In genomic region chr9:91174772-91175171, GRCh38 we compare ENCODE assay signal across 13 cellular contexts.
A peak's percentile ranks its signal among the peaks of the same experiment; 100 is the strongest.
DNase-seq lines count a peak whose midpoint lies in the region; ATAC-seq and TF ChIP-seq lines count a peak whose summit lies in the region.
"Had no signal": no experiment of that assay in that cellular context is flagged by ENCODE, and none has a peak within 500 bp of the region (broad histone marks: within the 10 kb centered on the region; RNA-seq: fewer than 3 reads in every experiment).

No MANE protein-coding gene starts in this region.

- no peak overlapping the region for H3K27ac ChIP-seq in colonic mucosa

- TF ChIP-seq CTCF in colonic mucosa (IDR thresholded peaks at IDR 0.05) = no peak

- no peaks in the 10 kb centered on the region for H3K36me3 ChIP-seq in colonic mucosa
- H3K36me3 ChIP-seq: left lung had no signal

- no peaks in the 10 kb centered on the region for H3K27me3 ChIP-seq in colonic mucosa
- H3K27me3 ChIP-seq: left lung had no signal

- intact Hi-C loops in activated CD4-positive, alpha-beta memory T cell treated with anti-CD3 and anti-CD28 coated beads for 36 hours (cut with micrococcal nuclease) = no loop called here
- intact Hi-C loops in colonic mucosa (cut with DNase I) = no loop called here

- peaks cover 30% of the 10 kb centered on the region for H3K9me3 Mint-ChIP-seq in activated CD4-positive, alpha-beta memory T cell treated with anti-CD3 and anti-CD28 coated beads for 36 hours
- H3K9me3 Mint-ChIP-seq in stimulated activated effector memory CD8-positive, alpha-beta T cell treated with anti-CD3 and anti-CD28 coated beads, Interleukin-12 subunit alpha, Interleukin-12 subunit beta, amount 100 ng/mL, for 72 hours = peaks cover 13% of the 10 kb centered on the region

- DNase-seq in KG1 (lab: John Stamatoyannopoulos, UW) = peak; percentile 41
- DNase-seq in activated CD4-positive, alpha-beta memory T cell treated with anti-CD3 and anti-CD28 coated beads for 36 hours = no peak
- no peak for DNase-seq in stimulated activated effector memory CD8-positive, alpha-beta T cell treated with anti-CD3 and anti-CD28 coated beads, Interleukin-12 subunit alpha, Interleukin-12 subunit beta, amount 100 ng/mL, for 72 hours (ENCODE audit: low spot score in 2 of 2)
- no peak for DNase-seq in HCEC 1CT
- no peak for DNase-seq in colonic mucosa
- DNase-seq: DMS153; effector CD4-positive, alpha-beta T cell; left lung; nucleus accumbens; stimulated activated CD4-positive, alpha-beta T cell treated with anti-CD3 and anti-CD28 coated beads, Interleukin-15, amount 100 ng/mL, for 24 hours had no signal

- peak overlapping the region; percentile 20 for H3K4me3 Mint-ChIP-seq in activated CD4-positive, alpha-beta memory T cell treated with anti-CD3 and anti-CD28 coated beads for 36 hours
- H3K4me3 Mint-ChIP-seq in stimulated activated effector memory CD8-positive, alpha-beta T cell treated with anti-CD3 and anti-CD28 coated beads, Interleukin-12 subunit alpha, Interleukin-12 subunit beta, amount 100 ng/mL, for 72 hours = peak overlapping the region; percentile 35
- H3K4me3 Mint-ChIP-seq: WTC11 had no signal

- peaks cover 46% of the 10 kb centered on the region for H3K4me1 Mint-ChIP-seq in activated CD4-positive, alpha-beta memory T cell treated with anti-CD3 and anti-CD28 coated beads for 36 hours (ENCODE audit: low read depth)
- H3K4me1 Mint-ChIP-seq in stimulated activated effector memory CD8-positive, alpha-beta T cell treated with anti-CD3 and anti-CD28 coated beads, Interleukin-12 subunit alpha, Interleukin-12 subunit beta, amount 100 ng/mL, for 72 hours = peaks cover 57% of the 10 kb centered on the region
- H3K4me1 Mint-ChIP-seq: WTC11 had no signal

- no peaks in the 10 kb centered on the region for H3K27me3 Mint-ChIP-seq in activated CD4-positive, alpha-beta memory T cell treated with anti-CD3 and anti-CD28 coated beads for 36 hours

- ATAC-seq in GM18861 (IDR thresholded peaks at IDR 0.05; ENCODE audit: unreplicated experiment) (peak; percentile 81), HG03460 (IDR thresholded peaks at IDR 0.05; ENCODE audit: unreplicated experiment) (no peak)
- ATAC-seq in stimulated activated effector memory CD8-positive, alpha-beta T cell treated with anti-CD3 and anti-CD28 coated beads, Interleukin-12 subunit alpha, Interleukin-12 subunit beta, amount 100 ng/mL, for 72 hours = no peak
- ATAC-seq: left lung, WTC11 had no signal

- no peak overlapping the region for H3K4me3 ChIP-seq in colonic mucosa
- H3K4me3 ChIP-seq: left lung had no signal

- no peaks in the 10 kb centered on the region for H3K9me3 ChIP-seq in colonic mucosa

- H3K9ac ChIP-seq in colonic mucosa (ENCODE audit: low read depth in 2 of 2, low read length in 2 of 2) = no peak overlapping the region

- CTCF ChIA-PET in activated CD4-positive, alpha-beta memory T cell treated with anti-CD3 and anti-CD28 coated beads for 36 hours (lab: Charles Lee) = interaction anchor here (1.3 kb wide), 1 partner anchor 141 kb away, joined by 3 read pairs; no protein-coding TSS in a partner anchor

- H3K4me1 ChIP-seq in colonic mucosa = peaks cover 3% of the 10 kb centered on the region

- peak overlapping the region; percentile 75 for H3K27ac Mint-ChIP-seq in activated CD4-positive, alpha-beta memory T cell treated with anti-CD3 and anti-CD28 coated beads for 36 hours
- peak overlapping the region; percentile 70 for H3K27ac Mint-ChIP-seq in stimulated activated effector memory CD8-positive, alpha-beta T cell treated with anti-CD3 and anti-CD28 coated beads, Interleukin-12 subunit alpha, Interleukin-12 subunit beta, amount 100 ng/mL, for 72 hours
- H3K27ac Mint-ChIP-seq: WTC11 had no signal

- POLR2A ChIA-PET in activated CD4-positive, alpha-beta memory T cell treated with anti-CD3 and anti-CD28 coated beads for 36 hours (lab: Charles Lee) = interaction anchor here (0.8 to 4.8 kb wide), 7 partner anchors 9 to 75 kb away, joined by 3 to 29 read pairs (median 4); no protein-coding TSS in a partner anchor

- H3K36me3 Mint-ChIP-seq in activated CD4-positive, alpha-beta memory T cell treated with anti-CD3 and anti-CD28 coated beads for 36 hours = peaks cover 26% of the 10 kb centered on the region
- H3K36me3 Mint-ChIP-seq in stimulated activated effector memory CD8-positive, alpha-beta T cell treated with anti-CD3 and anti-CD28 coated beads, Interleukin-12 subunit alpha, Interleukin-12 subunit beta, amount 100 ng/mL, for 72 hours = peaks cover 17% of the 10 kb centered on the region
